Comparison of ENCODE assay signal across 1 cellular context in the genomic region with DNA sequence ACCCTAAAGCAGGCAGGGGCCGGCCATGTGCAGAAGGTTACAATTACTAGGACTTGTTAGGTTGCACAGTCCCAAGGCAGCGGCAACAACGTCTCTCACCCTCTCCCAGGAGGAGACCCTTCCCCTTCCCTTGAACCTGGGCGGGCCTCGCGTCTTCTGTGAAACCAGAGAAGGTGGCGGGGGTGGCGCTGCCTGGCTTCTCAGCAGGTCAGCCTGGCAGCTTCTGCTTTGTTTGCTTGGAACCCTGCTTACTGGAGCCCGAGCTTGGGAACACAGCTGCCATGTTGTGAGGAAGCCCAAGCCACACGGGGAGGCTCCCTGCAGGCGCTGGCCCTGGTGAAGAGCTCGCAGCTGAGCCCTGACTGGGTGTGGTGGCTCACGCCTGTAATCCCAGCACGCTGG.
TF ChIP-seq lines count a peak whose summit lies in the region.

No MANE protein-coding gene starts in this region.

TF ChIP-seq in H1, 55 proteins besides CTCF, POLR2A, EP300 and RAD21 (continued from another document):
- no peak for TF ChIP-seq TEAD4 (IDR thresholded peaks at IDR 0.05; ENCODE audit: low read depth, low read length)
